Comparison of ENCODE assay signal across 9 cellular contexts in genomic region chr15:45376967-45377629, GRCh38. TPM values are rescaled to one million over a fixed set of nuclear protein-coding genes. Genes with fewer than 3 reads are reported as not detected.
DNase-seq lines count a peak whose midpoint lies in the region; ATAC-seq and TF ChIP-seq lines count a peak whose summit lies in the region.
"Had no signal": no experiment of that assay in that cellular context is flagged by ENCODE, and none has a peak within 500 bp of the region (broad histone marks: within the 10 kb centered on the region; RNA-seq: fewer than 3 reads in every experiment).

No MANE protein-coding gene starts in this region.

- no peaks in the 10 kb centered on the region for H3K9me3 Mint-ChIP-seq in naive thymus-derived CD4-positive, alpha-beta T cell

- H3K9me3 ChIP-seq in left ventricle myocardium inferior (replicated peaks) = no peaks in the 10 kb centered on the region
- H3K9me3 ChIP-seq in naive thymus-derived CD4-positive, alpha-beta T cell (ENCODE audit: control insufficient read depth in 2 of 3, low read length in 3 of 3) = no peaks in the 10 kb centered on the region
- no peaks in the 10 kb centered on the region for H3K9me3 ChIP-seq in uterus
- H3K9me3 ChIP-seq: Caco-2 had no signal

- peaks cover 3 to 23% (median 15%) of the 10 kb centered on the region in 7 donors for H3K4me1 Mint-ChIP-seq in naive thymus-derived CD4-positive, alpha-beta T cell

- H3K4me3 Mint-ChIP-seq in naive thymus-derived CD4-positive, alpha-beta T cell = peak overlapping the region; percentile 76 to 88 (median 81)

- no peak for TF ChIP-seq POLR2A in uterus (IDR thresholded peaks at IDR 0.05)

- H3K36me3 Mint-ChIP-seq in naive thymus-derived CD4-positive, alpha-beta T cell = no peaks in the 10 kb centered on the region

- H3K27me3 Mint-ChIP-seq in naive thymus-derived CD4-positive, alpha-beta T cell = peaks cover 52 to 87% (median 67%) of the 10 kb centered on the region in 5 donors

- DNase-seq in left ventricle myocardium inferior = no peak
- DNase-seq in left ventricle myocardium superior = no peak
- peak; percentile 74 for DNase-seq in cerebellar cortex (ENCODE audit: low spot score)
- DNase-seq in naive thymus-derived CD4-positive, alpha-beta T cell = no peak
- no peak for DNase-seq in uterus
- DNase-seq in NCI-H2081 treated with DMSO at 0.1 percent for 48 hours (lab: John Stamatoyannopoulos, UW) = no peak
- DNase-seq in stimulated activated CD4-positive, alpha-beta T cell treated with anti-CD3 and anti-CD28 coated beads, Interleukin-2, amount 100 ng/mL, for 48 hours = no peak
- no peak for DNase-seq in cerebellar nuclear complex (lab: John Stamatoyannopoulos, UW)
- DNase-seq: Caco-2 had no signal

- POLR2A ChIA-PET in naive thymus-derived CD4-positive, alpha-beta T cell (lab: Charles Lee) = interaction anchor here (1.1 kb wide), 1 partner anchor 176 kb away, joined by 4 read pairs; no protein-coding TSS in a partner anchor

- peaks cover 8% of the 10 kb centered on the region for H3K36me3 ChIP-seq in left ventricle myocardium inferior
- H3K36me3 ChIP-seq in naive thymus-derived CD4-positive, alpha-beta T cell (ENCODE audit: control insufficient read depth in 2 of 3, insufficient read depth in 3 of 3, low read length in 3 of 3) = no peaks in the 10 kb centered on the region
- no peaks in the 10 kb centered on the region for H3K36me3 ChIP-seq in uterus

- TF ChIP-seq CTCF in left ventricle myocardium inferior (IDR thresholded peaks at IDR 0.05; ENCODE audit: borderline replicate concordance) = no peak
- TF ChIP-seq CTCF in uterus (IDR thresholded peaks at IDR 0.05) = no peak

- CTCF ChIA-PET in naive thymus-derived CD4-positive, alpha-beta T cell (lab: Charles Lee) = interaction anchor here (0.6 kb wide), 1 partner anchor 54 kb away, joined by 3 read pairs; no protein-coding TSS in a partner anchor

- intact Hi-C loops in left ventricle myocardium inferior (cut with micrococcal nuclease) (no loop called here), left ventricle myocardium superior (cut with micrococcal nuclease) (no loop called here), uterus (cut with DNase I; ENCODE audit: low total_unique reads) (no loop called here)
- intact Hi-C loops in naive thymus-derived CD4-positive, alpha-beta T cell (cut with micrococcal nuclease) = no loop called here

- peak overlapping the region; percentile 88 for H3K27ac ChIP-seq in left ventricle myocardium inferior (replicated peaks)
- H3K27ac ChIP-seq in naive thymus-derived CD4-positive, alpha-beta T cell (ENCODE audit: low read depth, low read length) = no peak overlapping the region
- H3K27ac ChIP-seq in uterus = peak overlapping the region; percentile 62 to 85

- H3K27ac Mint-ChIP-seq in naive thymus-derived CD4-positive, alpha-beta T cell = no peak overlapping the region

- ATAC-seq in left ventricle myocardium superior = no peak
- ATAC-seq in naive thymus-derived CD4-positive, alpha-beta T cell = no peak

- H3K4me3 ChIP-seq in left ventricle myocardium inferior = peak overlapping the region; percentile 80
- no peak overlapping the region for H3K4me3 ChIP-seq in naive thymus-derived CD4-positive, alpha-beta T cell (ENCODE audit: low read length)
- peak overlapping the region; percentile 56 to 74 for H3K4me3 ChIP-seq in uterus

- H3K4me1 ChIP-seq in left ventricle myocardium inferior (peaks cover 68% of the 10 kb centered on the region), uterus (peaks cover 0 to 4% of the 10 kb centered on the region in 2 donors)
- peaks cover 7 to 9% of the 10 kb centered on the region in 2 donors for H3K4me1 ChIP-seq in naive thymus-derived CD4-positive, alpha-beta T cell (ENCODE audit: control insufficient read depth in 2 of 2, insufficient read depth in 2 of 2, low read length in 2 of 2)

- H3K27me3 ChIP-seq in left ventricle myocardium inferior (ENCODE audit: low read depth) = no peaks in the 10 kb centered on the region
- H3K27me3 ChIP-seq in naive thymus-derived CD4-positive, alpha-beta T cell (ENCODE audit: control insufficient read depth in 2 of 2, insufficient read depth in 2 of 2, low read length in 2 of 2) = peaks cover 3 to 18% of the 10 kb centered on the region in 2 donors
- no peaks in the 10 kb centered on the region for H3K27me3 ChIP-seq in uterus

RNA-seq across cellular contexts. Expression of gene GATM, which starts 1.2 kb away (rescaled TPM):
- total RNA-seq in left ventricle myocardium inferior (9.3 TPM), left ventricle myocardium superior (56.4 TPM), uterus (10 to 100 TPM; 19.2 to 27.1 (median 23.6) TPM)
- total RNA-seq in naive thymus-derived CD4-positive, alpha-beta T cell = 1 to 10 TPM in 3 of 5 experiments, under 1 TPM in 2; 0.29 to 2.4 (median 1.6) TPM
- under 1 TPM in 1 of 2 donors, not detected in 1; 0.14 TPM for polyA plus RNA-seq in naive thymus-derived CD4-positive, alpha-beta T cell
